1 cellular context compared by ENCODE assay signal in the genomic region with DNA sequence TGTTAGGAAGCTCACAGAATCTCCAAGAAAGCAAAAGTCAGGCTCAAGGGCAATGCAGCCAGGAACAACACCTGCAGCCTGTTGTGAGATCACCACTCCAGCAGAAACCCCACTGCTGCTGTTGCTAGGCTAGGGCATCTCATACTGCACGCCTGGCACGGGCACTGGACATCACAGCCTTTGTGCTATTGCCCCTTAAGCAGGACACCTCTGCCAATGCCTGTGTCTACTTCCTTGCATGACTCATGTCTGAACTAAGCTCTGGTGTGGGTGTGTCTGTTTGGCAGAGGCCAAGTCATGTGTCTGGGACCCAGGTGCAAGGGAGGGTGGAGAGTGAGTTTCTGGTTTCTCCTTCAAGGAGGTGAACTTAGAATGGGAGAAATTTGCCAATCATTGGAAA.
TF ChIP-seq lines count a peak whose summit lies in the region.

No MANE protein-coding gene starts in this region.

TF ChIP-seq in HEK293, 187 proteins besides CTCF, POLR2A, EP300 and RAD21 (continued from another document and continues in another):
- TF ChIP-seq KLF8 (tag by site-specific recombination; IDR thresholded peaks at IDR 0.05) (0 out of 2 replicates have a peak, but pooled peaks have one; percentile 23), ZNF335 (tag by site-specific recombination; conservative IDR thresholded peaks at IDR 0.05) (peak; percentile 45), ZNF776 (tag by site-specific recombination; IDR thresholded peaks at IDR 0.05; ENCODE audit: borderline replicate concordance) (no peak), ZNF707 (tag by site-specific recombination; IDR thresholded peaks at IDR 0.05) (no peak), RBAK (tag by site-specific recombination; IDR thresholded peaks at IDR 0.05) (no peak), ZNF600 (tag by site-specific recombination; IDR thresholded peaks at IDR 0.05) (peak; percentile 52; the same call in 1 of the 2 replicates), ZNF501 (tag by site-specific recombination; IDR thresholded peaks at IDR 0.05) (no peak), PRDM1 (tag by site-specific recombination; IDR thresholded peaks at IDR 0.05) (peak; percentile 89), ZNF830 (tag by site-specific recombination; IDR thresholded peaks at IDR 0.05; ENCODE audit: low read depth) (no peak), ZBTB17 (tag by site-specific recombination; IDR thresholded peaks at IDR 0.05) (0 out of 2 replicates have a peak, but pooled peaks have one; percentile 17), ZNF155 (tag by site-specific recombination; IDR thresholded peaks at IDR 0.05) (no peak), ZNF473 (tag by site-specific recombination; IDR thresholded peaks at IDR 0.05) (no peak), REST (tag by site-specific recombination; IDR thresholded peaks at IDR 0.05) (no peak), ZFHX2 (tag by site-specific recombination; conservative IDR thresholded peaks at IDR 0.05) (peak; percentile 56), ZNF792 (tag by site-specific recombination; IDR thresholded peaks at IDR 0.05) (no peak), TRIM28 (IDR thresholded peaks at IDR 0.05; ENCODE audit: borderline replicate concordance, low read length) (no peak), SCRT2 (tag by site-specific recombination; IDR thresholded peaks at IDR 0.05) (no peak), ZNF561 (tag by site-specific recombination; IDR thresholded peaks at IDR 0.05; ENCODE audit: borderline replicate concordance) (no peak), KLF1 (tag by site-specific recombination; IDR thresholded peaks at IDR 0.05) (peak; percentile 53), ZBTB20 (tag by site-specific recombination; IDR thresholded peaks at IDR 0.05) (no peak), ZBTB48 (tag by site-specific recombination; IDR thresholded peaks at IDR 0.05) (peak; percentile 87), PRDM4 (tag by site-specific recombination; IDR thresholded peaks at IDR 0.05) (no peak), ZFP37 (tag by site-specific recombination; IDR thresholded peaks at IDR 0.05) (no peak), BCL11A (tag by site-specific recombination; IDR thresholded peaks at IDR 0.05; ENCODE audit: low read depth) (no peak), GFI1B (tag by site-specific recombination; IDR thresholded peaks at IDR 0.05) (no peak), ZXDB (tag by site-specific recombination; IDR thresholded peaks at IDR 0.05) (no peak), ZNF311 (tag by site-specific recombination; IDR thresholded peaks at IDR 0.05; ENCODE audit: borderline replicate concordance) (no peak), ZNF24 (tag by site-specific recombination; IDR thresholded peaks at IDR 0.05) (peak; percentile 23; the same call in 1 of the 2 replicates)
- TF ChIP-seq, protein P1, sequence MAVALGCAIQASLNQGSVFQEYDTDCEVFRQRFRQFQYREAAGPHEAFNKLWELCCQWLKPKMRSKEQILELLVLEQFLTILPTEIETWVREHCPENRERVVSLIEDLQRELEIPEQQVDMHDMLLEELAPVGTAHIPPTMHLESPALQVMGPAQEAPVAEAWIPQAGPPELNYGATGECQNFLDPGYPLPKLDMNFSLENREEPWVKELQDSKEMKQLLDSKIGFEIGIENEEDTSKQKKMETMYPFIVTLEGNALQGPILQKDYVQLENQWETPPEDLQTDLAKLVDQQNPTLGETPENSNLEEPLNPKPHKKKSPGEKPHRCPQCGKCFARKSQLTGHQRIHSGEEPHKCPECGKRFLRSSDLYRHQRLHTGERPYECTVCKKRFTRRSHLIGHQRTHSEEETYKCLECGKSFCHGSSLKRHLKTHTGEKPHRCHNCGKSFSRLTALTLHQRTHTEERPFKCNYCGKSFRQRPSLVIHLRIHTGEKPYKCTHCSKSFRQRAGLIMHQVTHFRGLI (tag by site-specific recombination; IDR thresholded peaks at IDR 0.05), result no peak
- TF ChIP-seq, protein P2, sequence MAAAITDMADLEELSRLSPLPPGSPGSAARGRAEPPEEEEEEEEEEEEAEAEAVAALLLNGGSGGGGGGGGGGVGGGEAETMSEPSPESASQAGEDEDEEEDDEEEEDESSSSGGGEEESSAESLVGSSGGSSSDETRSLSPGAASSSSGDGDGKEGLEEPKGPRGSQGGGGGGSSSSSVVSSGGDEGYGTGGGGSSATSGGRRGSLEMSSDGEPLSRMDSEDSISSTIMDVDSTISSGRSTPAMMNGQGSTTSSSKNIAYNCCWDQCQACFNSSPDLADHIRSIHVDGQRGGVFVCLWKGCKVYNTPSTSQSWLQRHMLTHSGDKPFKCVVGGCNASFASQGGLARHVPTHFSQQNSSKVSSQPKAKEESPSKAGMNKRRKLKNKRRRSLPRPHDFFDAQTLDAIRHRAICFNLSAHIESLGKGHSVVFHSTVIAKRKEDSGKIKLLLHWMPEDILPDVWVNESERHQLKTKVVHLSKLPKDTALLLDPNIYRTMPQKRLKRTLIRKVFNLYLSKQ (tag by site-specific recombination; IDR thresholded peaks at IDR 0.05; ENCODE audit: borderline replicate concordance), result no peak
- TF ChIP-seq, protein P3, sequence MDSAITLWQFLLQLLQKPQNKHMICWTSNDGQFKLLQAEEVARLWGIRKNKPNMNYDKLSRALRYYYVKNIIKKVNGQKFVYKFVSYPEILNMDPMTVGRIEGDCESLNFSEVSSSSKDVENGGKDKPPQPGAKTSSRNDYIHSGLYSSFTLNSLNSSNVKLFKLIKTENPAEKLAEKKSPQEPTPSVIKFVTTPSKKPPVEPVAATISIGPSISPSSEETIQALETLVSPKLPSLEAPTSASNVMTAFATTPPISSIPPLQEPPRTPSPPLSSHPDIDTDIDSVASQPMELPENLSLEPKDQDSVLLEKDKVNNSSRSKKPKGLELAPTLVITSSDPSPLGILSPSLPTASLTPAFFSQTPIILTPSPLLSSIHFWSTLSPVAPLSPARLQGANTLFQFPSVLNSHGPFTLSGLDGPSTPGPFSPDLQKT (IDR thresholded peaks at IDR 0.05; ENCODE audit: borderline replicate concordance, low read depth, low read length), result no peak
- TF ChIP-seq, protein P4, sequence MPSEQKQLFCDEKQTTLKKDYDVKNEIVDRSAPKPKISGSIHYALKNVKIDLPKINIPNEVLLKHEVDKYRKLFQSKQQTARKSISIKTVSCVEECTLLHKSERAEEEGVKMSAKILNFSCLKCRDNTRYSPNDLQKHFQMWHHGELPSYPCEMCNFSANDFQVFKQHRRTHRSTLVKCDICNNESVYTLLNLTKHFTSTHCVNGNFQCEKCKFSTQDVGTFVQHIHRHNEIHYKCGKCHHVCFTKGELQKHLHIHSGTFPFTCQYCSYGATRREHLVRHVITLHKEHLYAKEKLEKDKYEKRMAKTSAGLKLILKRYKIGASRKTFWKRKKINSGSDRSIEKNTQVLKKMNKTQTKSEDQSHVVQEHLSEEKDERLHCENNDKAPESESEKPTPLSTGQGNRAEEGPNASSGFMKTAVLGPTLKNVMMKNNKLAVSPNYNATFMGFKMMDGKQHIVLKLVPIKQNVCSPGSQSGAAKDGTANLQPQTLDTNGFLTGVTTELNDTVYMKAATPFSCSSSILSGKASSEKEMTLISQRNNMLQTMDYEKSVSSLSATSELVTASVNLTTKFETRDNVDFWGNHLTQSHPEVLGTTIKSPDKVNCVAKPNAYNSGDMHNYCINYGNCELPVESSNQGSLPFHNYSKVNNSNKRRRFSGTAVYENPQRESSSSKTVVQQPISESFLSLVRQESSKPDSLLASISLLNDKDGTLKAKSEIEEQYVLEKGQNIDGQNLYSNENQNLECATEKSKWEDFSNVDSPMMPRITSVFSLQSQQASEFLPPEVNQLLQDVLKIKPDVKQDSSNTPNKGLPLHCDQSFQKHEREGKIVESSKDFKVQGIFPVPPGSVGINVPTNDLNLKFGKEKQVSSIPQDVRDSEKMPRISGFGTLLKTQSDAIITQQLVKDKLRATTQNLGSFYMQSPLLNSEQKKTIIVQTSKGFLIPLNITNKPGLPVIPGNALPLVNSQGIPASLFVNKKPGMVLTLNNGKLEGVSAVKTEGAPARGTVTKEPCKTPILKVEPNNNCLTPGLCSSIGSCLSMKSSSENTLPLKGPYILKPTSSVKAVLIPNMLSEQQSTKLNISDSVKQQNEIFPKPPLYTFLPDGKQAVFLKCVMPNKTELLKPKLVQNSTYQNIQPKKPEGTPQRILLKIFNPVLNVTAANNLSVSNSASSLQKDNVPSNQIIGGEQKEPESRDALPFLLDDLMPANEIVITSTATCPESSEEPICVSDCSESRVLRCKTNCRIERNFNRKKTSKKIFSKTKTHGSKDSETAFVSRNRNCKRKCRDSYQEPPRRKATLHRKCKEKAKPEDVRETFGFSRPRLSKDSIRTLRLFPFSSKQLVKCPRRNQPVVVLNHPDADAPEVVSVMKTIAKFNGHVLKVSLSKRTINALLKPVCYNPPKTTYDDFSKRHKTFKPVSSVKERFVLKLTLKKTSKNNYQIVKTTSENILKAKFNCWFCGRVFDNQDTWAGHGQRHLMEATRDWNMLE (tag by site-specific recombination; conservative IDR thresholded peaks at IDR 0.05; ENCODE audit: low read depth), result no peak
- TF ChIP-seq, protein P5, sequence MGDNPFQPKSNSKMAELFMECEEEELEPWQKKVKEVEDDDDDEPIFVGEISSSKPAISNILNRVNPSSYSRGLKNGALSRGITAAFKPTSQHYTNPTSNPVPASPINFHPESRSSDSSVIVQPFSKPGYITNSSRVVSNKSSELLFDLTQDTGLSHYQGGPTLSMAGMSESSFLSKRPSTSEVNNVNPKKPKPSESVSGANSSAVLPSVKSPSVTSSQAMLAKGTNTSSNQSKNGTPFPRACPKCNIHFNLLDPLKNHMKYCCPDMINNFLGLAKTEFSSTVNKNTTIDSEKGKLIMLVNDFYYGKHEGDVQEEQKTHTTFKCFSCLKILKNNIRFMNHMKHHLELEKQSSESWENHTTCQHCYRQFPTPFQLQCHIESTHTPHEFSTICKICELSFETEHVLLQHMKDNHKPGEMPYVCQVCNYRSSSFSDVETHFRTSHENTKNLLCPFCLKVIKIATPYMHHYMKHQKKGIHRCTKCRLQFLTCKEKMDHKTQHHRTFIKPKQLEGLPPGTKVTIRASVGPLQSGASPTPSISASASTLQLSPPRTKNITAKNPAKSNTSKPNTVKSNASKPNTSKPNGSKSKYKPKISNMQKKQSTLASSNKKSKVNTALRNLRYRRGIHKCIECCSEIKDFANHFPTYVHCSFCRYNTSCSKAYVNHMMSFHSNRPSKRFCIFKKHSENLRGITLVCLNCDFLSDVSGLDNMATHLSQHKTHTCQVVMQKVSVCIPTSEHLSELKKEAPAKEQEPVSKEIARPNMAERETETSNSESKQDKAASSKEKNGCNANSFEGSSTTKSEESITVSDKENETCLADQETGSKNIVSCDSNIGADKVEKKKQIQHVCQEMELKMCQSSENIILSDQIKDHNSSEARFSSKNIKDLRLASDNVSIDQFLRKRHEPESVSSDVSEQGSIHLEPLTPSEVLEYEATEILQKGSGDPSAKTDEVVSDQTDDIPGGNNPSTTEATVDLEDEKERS (tag by site-specific recombination; IDR thresholded peaks at IDR 0.05), result no peak
- TF ChIP-seq, protein P6, sequence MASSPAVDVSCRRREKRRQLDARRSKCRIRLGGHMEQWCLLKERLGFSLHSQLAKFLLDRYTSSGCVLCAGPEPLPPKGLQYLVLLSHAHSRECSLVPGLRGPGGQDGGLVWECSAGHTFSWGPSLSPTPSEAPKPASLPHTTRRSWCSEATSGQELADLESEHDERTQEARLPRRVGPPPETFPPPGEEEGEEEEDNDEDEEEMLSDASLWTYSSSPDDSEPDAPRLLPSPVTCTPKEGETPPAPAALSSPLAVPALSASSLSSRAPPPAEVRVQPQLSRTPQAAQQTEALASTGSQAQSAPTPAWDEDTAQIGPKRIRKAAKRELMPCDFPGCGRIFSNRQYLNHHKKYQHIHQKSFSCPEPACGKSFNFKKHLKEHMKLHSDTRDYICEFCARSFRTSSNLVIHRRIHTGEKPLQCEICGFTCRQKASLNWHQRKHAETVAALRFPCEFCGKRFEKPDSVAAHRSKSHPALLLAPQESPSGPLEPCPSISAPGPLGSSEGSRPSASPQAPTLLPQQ (tag by site-specific recombination; IDR thresholded peaks at IDR 0.05), result peak; percentile 47; the same call in 1 of the 2 replicates
